ENCODE assay signal across 10 cellular contexts in genomic region chr13:75762967-75763366, GRCh38.
A peak's percentile ranks its signal among the peaks of the same experiment; 100 is the strongest.
DNase-seq lines count a peak whose midpoint lies in the region; ATAC-seq and TF ChIP-seq lines count a peak whose summit lies in the region.
"Had no signal": no experiment of that assay in that cellular context is flagged by ENCODE, and none has a peak within 500 bp of the region (broad histone marks: within the 10 kb centered on the region; RNA-seq: fewer than 3 reads in every experiment).

No MANE protein-coding gene starts in this region.

- peak overlapping the region; percentile 71 for H3K4me3 Mint-ChIP-seq in activated naive CD4-positive, alpha-beta T cell treated with anti-CD3 and anti-CD28 coated beads, Interleukin-2, amount 10 ng/mL, durations not matched to agents 7 days and 5 days
- H3K4me3 Mint-ChIP-seq in activated CD8-positive, alpha-beta T cell treated with anti-CD3 and anti-CD28 coated beads for 36 hours, result peak overlapping the region; percentile 59

- peak overlapping the region; percentile 94 for H3K27ac Mint-ChIP-seq in activated naive CD4-positive, alpha-beta T cell treated with anti-CD3 and anti-CD28 coated beads, Interleukin-2, amount 10 ng/mL, durations not matched to agents 7 days and 5 days
- H3K27ac Mint-ChIP-seq in activated CD8-positive, alpha-beta T cell treated with anti-CD3 and anti-CD28 coated beads for 36 hours, result peak overlapping the region; percentile 91

- peaks cover 60% of the 10 kb centered on the region for H3K4me1 Mint-ChIP-seq in activated naive CD4-positive, alpha-beta T cell treated with anti-CD3 and anti-CD28 coated beads, Interleukin-2, amount 10 ng/mL, durations not matched to agents 7 days and 5 days
- peaks cover 73% of the 10 kb centered on the region for H3K4me1 Mint-ChIP-seq in activated CD8-positive, alpha-beta T cell treated with anti-CD3 and anti-CD28 coated beads for 36 hours (ENCODE audit: low read depth)

- TF ChIP-seq POLR2A in lower leg skin (IDR thresholded peaks at IDR 0.05), result no peak

- H3K9me3 Mint-ChIP-seq in activated naive CD4-positive, alpha-beta T cell treated with anti-CD3 and anti-CD28 coated beads, Interleukin-2, amount 10 ng/mL, durations not matched to agents 7 days and 5 days, result peaks cover 2% of the 10 kb centered on the region
- peaks cover 6% of the 10 kb centered on the region for H3K9me3 Mint-ChIP-seq in activated CD8-positive, alpha-beta T cell treated with anti-CD3 and anti-CD28 coated beads for 36 hours

- CTCF ChIA-PET in activated naive CD4-positive, alpha-beta T cell treated with anti-CD3 and anti-CD28 coated beads, Interleukin-2, amount 10 ng/mL, durations not matched to agents 7 days and 5 days (lab: Charles Lee), result interaction anchor here (0.9 kb wide), 1 partner anchor 67 kb away, joined by 4 read pairs; no protein-coding TSS in a partner anchor
- CTCF ChIA-PET in activated CD8-positive, alpha-beta T cell treated with anti-CD3 and anti-CD28 coated beads for 36 hours (lab: Charles Lee), result interaction anchor here (6.3 kb wide), 1 partner anchor 67 kb away, joined by 45 read pairs; no protein-coding TSS in a partner anchor

- H3K36me3 ChIP-seq in liver (ENCODE audit: control insufficient read depth in 4 of 4, insufficient read depth in 3 of 4, low read depth in 1 of 4, low read length in 3 of 4) (no peaks in the 10 kb centered on the region), upper lobe of right lung (no peaks in the 10 kb centered on the region)
- H3K36me3 ChIP-seq: BLaER1 had no signal

- ATAC-seq in activated CD8-positive, alpha-beta T cell treated with anti-CD3 and anti-CD28 coated beads for 36 hours, result no peak
- ATAC-seq in upper lobe of right lung, result no peak
- no peak for ATAC-seq in GM19324 (IDR thresholded peaks at IDR 0.05; ENCODE audit: low FRiP score, unreplicated experiment)

- no peaks in the 10 kb centered on the region for H3K27me3 ChIP-seq in liver (ENCODE audit: control insufficient read depth in 4 of 4, insufficient read depth in 4 of 4, low read length in 3 of 4)
- H3K27me3 ChIP-seq in upper lobe of right lung, result no peaks in the 10 kb centered on the region
- H3K27me3 ChIP-seq: BLaER1 had no signal

- peaks cover 8 to 47% (median 22%) of the 10 kb centered on the region in 4 donors for H3K4me1 ChIP-seq in liver (ENCODE audit: control insufficient read depth in 4 of 4, insufficient read depth in 4 of 4, low read length in 3 of 4)
- H3K4me1 ChIP-seq in upper lobe of right lung, result peaks cover 14% of the 10 kb centered on the region

- H3K27ac ChIP-seq in liver (ENCODE audit: low read depth in 1 of 2, low read length in 2 of 2), result peak overlapping the region; percentile 82 to 84
- peak overlapping the region; percentile 90 for H3K27ac ChIP-seq in upper lobe of right lung
- H3K27ac ChIP-seq: BLaER1 had no signal

- peak overlapping the region; percentile 55 to 86 (median 73) for H3K4me3 ChIP-seq in liver (ENCODE audit: low read depth in 1 of 3, low read length in 3 of 3)
- H3K4me3 ChIP-seq in upper lobe of right lung, result peak overlapping the region; percentile 50
- no peak overlapping the region for H3K4me3 ChIP-seq in lower leg skin (ENCODE audit: low read depth, poor library complexity, severe bottlenecking)
- H3K4me3 ChIP-seq: BLaER1 had no signal

- intact Hi-C loops in activated CD8-positive, alpha-beta T cell treated with anti-CD3 and anti-CD28 coated beads for 36 hours (cut with micrococcal nuclease), result loop anchor here (10.0 kb wide), 2 partner anchors 68 to 448 kb away; no protein-coding TSS in a partner anchor
- intact Hi-C loops in upper lobe of right lung (cut with DNase I), result no loop called here
- intact Hi-C loops in lower leg skin (cut with DNase I; ENCODE audit: low total_unique reads), result no loop called here

- TF ChIP-seq RAD21 in liver (IDR thresholded peaks at IDR 0.05), result no peak

- no peak for TF ChIP-seq CTCF in activated CD8-positive, alpha-beta T cell treated with anti-CD3 and anti-CD28 coated beads for 36 hours (IDR thresholded peaks at IDR 0.05)
- TF ChIP-seq CTCF in liver (IDR thresholded peaks at IDR 0.05; ENCODE audit: low read depth, low read length, missing input control) (no peak), upper lobe of right lung (IDR thresholded peaks at IDR 0.05) (no peak), lower leg skin (IDR thresholded peaks at IDR 0.05) (no peak)

- H3K36me3 Mint-ChIP-seq in activated naive CD4-positive, alpha-beta T cell treated with anti-CD3 and anti-CD28 coated beads, Interleukin-2, amount 10 ng/mL, durations not matched to agents 7 days and 5 days, result peaks cover 33% of the 10 kb centered on the region
- H3K36me3 Mint-ChIP-seq in activated CD8-positive, alpha-beta T cell treated with anti-CD3 and anti-CD28 coated beads for 36 hours (ENCODE audit: low read depth), result peaks cover 19% of the 10 kb centered on the region

- H3K9me3 ChIP-seq in liver (ENCODE audit: control insufficient read depth in 4 of 4, low read length in 3 of 4) (no peaks in the 10 kb centered on the region), upper lobe of right lung (no peaks in the 10 kb centered on the region)
- H3K9me3 ChIP-seq: BLaER1 had no signal

- DNase-seq in activated naive CD4-positive, alpha-beta T cell treated with anti-CD3 and anti-CD28 coated beads, Interleukin-2, amount 10 ng/mL, durations not matched to agents 7 days and 5 days, result no peak
- no peak for DNase-seq in activated naive CD4-positive, alpha-beta T cell treated with Interleukin-2 at 50 U/mL for 16 hours
- DNase-seq in activated CD8-positive, alpha-beta T cell treated with anti-CD3 and anti-CD28 coated beads for 36 hours, result no peak
- DNase-seq in upper lobe of right lung (no peak), putamen (ENCODE audit: low spot score) (no peak), lower leg skin (ENCODE audit: low spot score in 2 of 2) (no peak)
- DNase-seq: SHP77 had no signal

- 25% methylated on average over 2 of the region's 2 CpGs for WGBS in liver
- WGBS in lower leg skin, 2 donors, result 75 to 81% methylated on average over 2 of the region's 2 CpGs

- no peaks in the 10 kb centered on the region for H3K27me3 Mint-ChIP-seq in activated naive CD4-positive, alpha-beta T cell treated with anti-CD3 and anti-CD28 coated beads, Interleukin-2, amount 10 ng/mL, durations not matched to agents 7 days and 5 days
- H3K27me3 Mint-ChIP-seq in activated CD8-positive, alpha-beta T cell treated with anti-CD3 and anti-CD28 coated beads for 36 hours, result no peaks in the 10 kb centered on the region

- peak overlapping the region; percentile 84 to 98 for H3K9ac ChIP-seq in liver (ENCODE audit: low read depth in 1 of 2, low read length in 2 of 2)
- H3K9ac ChIP-seq: BLaER1 had no signal

- POLR2A ChIA-PET in activated CD8-positive, alpha-beta T cell treated with anti-CD3 and anti-CD28 coated beads for 36 hours (lab: Charles Lee), result interaction anchor here (0.5 to 1.4 kb wide), 2 partner anchors 8 to 1155 kb away, joined by 3 to 4 read pairs; no protein-coding TSS in a partner anchor

TF ChIP-seq in liver, 16 proteins besides CTCF, POLR2A, EP300 and RAD21:
- TF ChIP-seq EGR1 (IDR thresholded peaks at IDR 0.05; ENCODE audit: low read depth in 2 of 2) (no peak), ZBTB33 (IDR thresholded peaks at IDR 0.05) (no peak), YY1 (IDR thresholded peaks at IDR 0.05) (no peak), ATF3 (IDR thresholded peaks at IDR 0.05) (no peak), NR2F2 (IDR thresholded peaks at IDR 0.05) (no peak), FOXA1 (IDR thresholded peaks at IDR 0.05) (no peak), FOXA2 (IDR thresholded peaks at IDR 0.05) (no peak)
